1 cellular context compared by ENCODE assay signal in genomic region chr7:107025449-107026103, GRCh38.
TF ChIP-seq lines count a peak whose summit lies in the region.

No MANE protein-coding gene starts in this region.

TF ChIP-seq in K562, 482 proteins besides CTCF, POLR2A, EP300 and RAD21 (continued from another document and continues in another):
- no peak for TF ChIP-seq RREB1 (CRISPR knock-in tag; IDR thresholded peaks at IDR 0.05)
- TF ChIP-seq SLC30A9 (CRISPR knock-in tag; IDR thresholded peaks at IDR 0.05) = no peak
- TF ChIP-seq ZSCAN32 (CRISPR knock-in tag; IDR thresholded peaks at IDR 0.05) = no peak
- TF ChIP-seq SAFB2 (IDR thresholded peaks at IDR 0.05; ENCODE audit: borderline replicate concordance, low read depth, low read length, severe bottlenecking) = no peak
- no peak; the same call in 1 of the 2 replicates for TF ChIP-seq MIER1 (IDR thresholded peaks at IDR 0.05; ENCODE audit: low read depth)
- TF ChIP-seq ZBTB26 (CRISPR knock-in tag; IDR thresholded peaks at IDR 0.05) = no peak
- no peak for TF ChIP-seq RERE (CRISPR knock-in tag; IDR thresholded peaks at IDR 0.05; ENCODE audit: borderline replicate concordance)
- TF ChIP-seq ZFP36 (IDR thresholded peaks at IDR 0.05; ENCODE audit: low read depth, low read length, partially characterized antibody) = no peak
- peak; percentile 81 for TF ChIP-seq JUND (IDR thresholded peaks at IDR 0.05; ENCODE audit: borderline replicate concordance, low read depth, low read length)
- peak; percentile 74; the same call in 1 of the 3 replicates for TF ChIP-seq JUND (tag; IDR thresholded peaks at IDR 0.05; ENCODE audit: borderline replicate concordance, low read depth, low read length)
- no peak for TF ChIP-seq SRSF3 (IDR thresholded peaks at IDR 0.05; ENCODE audit: insufficient read depth, low read length)
- TF ChIP-seq PRPF4 (IDR thresholded peaks at IDR 0.05; ENCODE audit: insufficient read depth, low read depth, low read length, poor library complexity, severe bottlenecking) = no peak
- TF ChIP-seq ZNF431 (CRISPR knock-in tag; IDR thresholded peaks at IDR 0.05) = 0 out of 2 replicates have a peak, but pooled peaks have one; percentile 23
- TF ChIP-seq STAT6 (CRISPR knock-in tag; IDR thresholded peaks at IDR 0.05) = peak; percentile 39; the same call in 1 of the 2 replicates
- TF ChIP-seq C11orf30 (IDR thresholded peaks at IDR 0.05; ENCODE audit: low read depth) = peak; percentile 100
- no peak for TF ChIP-seq THRA (IDR thresholded peaks at IDR 0.05)
- TF ChIP-seq PBX2 (CRISPR knock-in tag; IDR thresholded peaks at IDR 0.05; ENCODE audit: low read depth) = no peak
- TF ChIP-seq PBX2 (tag; conservative IDR thresholded peaks at IDR 0.05; ENCODE audit: low read depth) = peak; percentile 96
- TF ChIP-seq CHD4 (IDR thresholded peaks at IDR 0.05; ENCODE audit: insufficient read depth, insufficient replicate concordance, low read depth, low read length, poor library complexity, severe bottlenecking) = peak; percentile 18
- TF ChIP-seq EP400 (IDR thresholded peaks at IDR 0.05) = peak; percentile 61
- TF ChIP-seq GABPB2 (CRISPR knock-in tag; conservative IDR thresholded peaks at IDR 0.05) = no peak
- no peak for TF ChIP-seq CREB1 (IDR thresholded peaks at IDR 0.05)
- TF ChIP-seq CREB1 (CRISPR knock-in tag; IDR thresholded peaks at IDR 0.05) = no peak
- peak; percentile 71 for TF ChIP-seq NCOR1 (IDR thresholded peaks at IDR 0.05)
- TF ChIP-seq KLF1 (tag; IDR thresholded peaks at IDR 0.05) = no peak
- TF ChIP-seq E2F5 (CRISPR knock-in tag; IDR thresholded peaks at IDR 0.05) = no peak
- no peak for TF ChIP-seq KAT8 (IDR thresholded peaks at IDR 0.05; ENCODE audit: low read depth)
- TF ChIP-seq ESRRA (IDR thresholded peaks at IDR 0.05; ENCODE audit: borderline replicate concordance, low read depth) = peak; percentile 51; the same call in 1 of the 2 replicates
- 0 out of 2 replicates have a peak, but pooled peaks have one; percentile 51 for TF ChIP-seq L3MBTL2 (IDR thresholded peaks at IDR 0.05)
- no peak for TF ChIP-seq RBM34 (IDR thresholded peaks at IDR 0.05; ENCODE audit: borderline replicate concordance, insufficient read depth, low read length)
- TF ChIP-seq ZBTB7A (IDR thresholded peaks at IDR 0.05; ENCODE audit: borderline replicate concordance, control insufficient read depth, low read depth, low read length) = no peak
- TF ChIP-seq SMC3 (conservative IDR thresholded peaks at IDR 0.05; ENCODE audit: insufficient read depth, low read depth, low read length) = no peak
- no peak for TF ChIP-seq TCF15 (CRISPR knock-in tag; IDR thresholded peaks at IDR 0.05)
- TF ChIP-seq ADNP (tag; IDR thresholded peaks at IDR 0.05) = peak; percentile 20; the same call in 1 of the 2 replicates
- TF ChIP-seq ZNF121 (CRISPR knock-in tag; conservative IDR thresholded peaks at IDR 0.05) = no peak
- TF ChIP-seq OTX1 (CRISPR knock-in tag; IDR thresholded peaks at IDR 0.05) = no peak
